Comparison of ENCODE assay signal across 1 cellular context in the genomic region with DNA sequence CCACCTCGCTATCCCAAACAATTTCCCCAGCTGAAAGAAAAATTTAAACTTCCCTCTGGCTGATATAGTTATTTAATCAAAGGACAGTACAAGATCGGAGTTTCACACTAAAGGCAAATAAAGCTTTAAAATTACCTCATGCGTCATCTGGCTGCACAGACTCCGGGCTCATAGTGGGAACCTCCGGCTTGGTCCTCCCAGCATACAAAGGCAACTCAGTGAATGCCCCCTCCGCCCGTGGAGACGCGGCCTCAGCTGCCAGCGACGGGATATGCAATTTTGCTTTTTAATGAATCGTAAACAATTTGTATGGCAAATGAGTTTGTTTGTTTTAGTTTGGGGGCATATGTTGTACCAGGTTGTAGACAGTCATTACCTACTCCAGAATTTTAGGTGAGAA.
A peak's percentile ranks its signal among the peaks of the same experiment; 100 is the strongest.
TF ChIP-seq lines count a peak whose summit lies in the region.

No MANE protein-coding gene starts in this region.

TF ChIP-seq in HEK293, 187 proteins besides CTCF, POLR2A, EP300 and RAD21 (continued from another document):
- TF ChIP-seq ZNF518A (tag by site-specific recombination; conservative IDR thresholded peaks at IDR 0.05; ENCODE audit: low read depth) (no peak), PRDM1 (tag by site-specific recombination; IDR thresholded peaks at IDR 0.05) (0 out of 2 replicates have a peak, but pooled peaks have one; percentile 20), ZSCAN30 (tag by site-specific recombination; IDR thresholded peaks at IDR 0.05) (no peak), TRIM28 (IDR thresholded peaks at IDR 0.05; ENCODE audit: borderline replicate concordance, low read length) (0 out of 2 replicates have a peak, but pooled peaks have one; percentile 54)
